In genomic region chr1:229552732-229553131, GRCh38 we compare ENCODE assay signal across 20 cellular contexts. TPM values are rescaled to one million over a fixed set of nuclear protein-coding genes. Genes with fewer than 3 reads are reported as not detected.
DNase-seq lines count a peak whose midpoint lies in the region; ATAC-seq and TF ChIP-seq lines count a peak whose summit lies in the region.
"Had no signal": no experiment of that assay in that cellular context is flagged by ENCODE, and none has a peak within 500 bp of the region (broad histone marks: within the 10 kb centered on the region; RNA-seq: fewer than 3 reads in every experiment).

No MANE protein-coding gene starts in this region.

- H3K27me3 Mint-ChIP-seq in CD4-positive, alpha-beta T cell = no peaks in the 10 kb centered on the region
- H3K27me3 Mint-ChIP-seq in T-helper 17 cell (no peaks in the 10 kb centered on the region), memory B cell (no peaks in the 10 kb centered on the region)

- H3K9me3 Mint-ChIP-seq in CD4-positive, alpha-beta T cell = no peaks in the 10 kb centered on the region
- H3K9me3 Mint-ChIP-seq in memory B cell = no peaks in the 10 kb centered on the region
- H3K9me3 Mint-ChIP-seq: CD14-positive monocyte had no signal

- no peaks in the 10 kb centered on the region for H3K27me3 ChIP-seq in CD4-positive, alpha-beta T cell (ENCODE audit: control insufficient read depth, insufficient read depth, low read length)
- H3K27me3 ChIP-seq in DND-41 (ENCODE audit: insufficient read depth, low read length, poor library complexity) (no peaks in the 10 kb centered on the region), upper lobe of right lung (no peaks in the 10 kb centered on the region)

- no peak overlapping the region for H3K4me3 Mint-ChIP-seq in CD4-positive, alpha-beta T cell
- H3K4me3 Mint-ChIP-seq in T-helper 17 cell (peak overlapping the region; percentile 5), memory B cell (no peak overlapping the region)
- H3K4me3 Mint-ChIP-seq: CD14-positive monocyte had no signal

- CTCF ChIA-PET in CD4-positive, alpha-beta T cell (lab: Charles Lee) = no interaction called here

- POLR2A ChIA-PET in CD4-positive, alpha-beta T cell (lab: Charles Lee) = no interaction called here

- no peak overlapping the region for H3K9ac ChIP-seq in DND-41 (ENCODE audit: low read depth, low read length)

- peak overlapping the region; percentile 36 for H3K27ac Mint-ChIP-seq in CD4-positive, alpha-beta T cell
- peak overlapping the region; percentile 24 for H3K27ac Mint-ChIP-seq in T-helper 17 cell
- peak overlapping the region; percentile 29 for H3K27ac Mint-ChIP-seq in memory B cell

- no peak overlapping the region for H3K4me3 ChIP-seq in DND-41 (ENCODE audit: low read depth in 1 of 2, low read length in 2 of 2)
- no peak overlapping the region for H3K4me3 ChIP-seq in upper lobe of right lung

- no peak overlapping the region for H2AFZ ChIP-seq in DND-41 (ENCODE audit: low read depth, low read length)

- H3K4me1 Mint-ChIP-seq in CD4-positive, alpha-beta T cell (ENCODE audit: low read depth) = peaks cover 59% of the 10 kb centered on the region
- peaks cover 43% of the 10 kb centered on the region for H3K4me1 Mint-ChIP-seq in T-helper 17 cell
- H3K4me1 Mint-ChIP-seq in memory B cell = peaks cover 30% of the 10 kb centered on the region

- H3K36me3 ChIP-seq in DND-41 (ENCODE audit: insufficient read depth, low read length) (peaks cover 20% of the 10 kb centered on the region), upper lobe of right lung (peaks cover 9% of the 10 kb centered on the region)

- H3K36me3 Mint-ChIP-seq in CD4-positive, alpha-beta T cell (ENCODE audit: low read depth) = peaks cover 36% of the 10 kb centered on the region
- H3K36me3 Mint-ChIP-seq in T-helper 17 cell (ENCODE audit: low read depth) = no peaks in the 10 kb centered on the region
- peaks cover 9% of the 10 kb centered on the region for H3K36me3 Mint-ChIP-seq in memory B cell

- intact Hi-C loops in CD4-positive, alpha-beta T cell (cut with DNase I, micrococcal nuclease) = no loop called here
- intact Hi-C loops in upper lobe of right lung (cut with DNase I) = no loop called here

- peak overlapping the region; percentile 10; the same call in 1 of the 2 replicates for H3K4me2 ChIP-seq in DND-41 (ENCODE audit: insufficient read depth, low read length)

- H3K27ac ChIP-seq in CD4-positive, alpha-beta T cell (ENCODE audit: low read depth, low read length) = no peak overlapping the region
- H3K27ac ChIP-seq in DND-41 (ENCODE audit: low read length) (no peak overlapping the region), upper lobe of right lung (no peak overlapping the region)

- H4K20me1 ChIP-seq in DND-41 (ENCODE audit: insufficient read depth, low read length) = peaks cover 25% of the 10 kb centered on the region

- no peak for TF ChIP-seq CTCF in CD4-positive, alpha-beta T cell (IDR thresholded peaks at IDR 0.05)
- TF ChIP-seq CTCF in DND-41 (IDR thresholded peaks at IDR 0.05; ENCODE audit: borderline replicate concordance, extremely low read depth, low read length, poor library complexity, severe bottlenecking) = no peak
- no peak for TF ChIP-seq CTCF in upper lobe of right lung (IDR thresholded peaks at IDR 0.05)

- ATAC-seq in CD4-positive, alpha-beta T cell (ENCODE audit: poor library complexity) = no peak
- ATAC-seq in DND-41 (ENCODE audit: insufficient read depth, low read depth) (no peak), T-helper 17 cell (no peak), memory B cell (ENCODE audit: low read depth) (no peak), HG03139 (IDR thresholded peaks at IDR 0.05; ENCODE audit: unreplicated experiment) (no peak), upper lobe of right lung (no peak)
- ATAC-seq: SK-N-SH treated with all-trans-retinoic acid at 6 μM for 48 hours had no signal

- no peaks in the 10 kb centered on the region for H3K9me3 ChIP-seq in CD4-positive, alpha-beta T cell (ENCODE audit: control insufficient read depth, low read length)
- no peaks in the 10 kb centered on the region for H3K9me3 ChIP-seq in DND-41 (ENCODE audit: insufficient read depth, low read length, severe bottlenecking)
- H3K9me3 ChIP-seq in T-helper 17 cell (ENCODE audit: control insufficient read depth, low read length, poor library complexity, severe bottlenecking) = no peaks in the 10 kb centered on the region
- no peaks in the 10 kb centered on the region for H3K9me3 ChIP-seq in upper lobe of right lung

- no peak for DNase-seq in CD4-positive, alpha-beta T cell
- DNase-seq in DND-41 = no peak
- no peak for DNase-seq in T-helper 17 cell
- DNase-seq in memory B cell (ENCODE audit: low spot score in 2 of 2) = no peak
- no peak for DNase-seq in NCI-H146 treated with DMSO at 0.1 percent for 48 hours (lab: John Stamatoyannopoulos, UW; ENCODE audit: unreplicated experiment)
- no peak for DNase-seq in upper lobe of right lung
- DNase-seq: ACHN; AML-193; Calu3; HCEC 1CT; Kasumi-1; NCI-H1417 treated with DMSO at 0.1 percent for 48 hours; NCI-H2029; NCI-H2171 treated with DMSO at 0.1 percent for 48 hours; NCI-H446 treated with DMSO at 0.1 percent for 48 hours; NK-92 treated with Interleukin-12 subunit alpha and Interleukin-12 subunit beta, amount 100 ng/mL, for 24 hours; SHP77 treated with DMSO at 0.1 percent for 48 hours had no signal

- peaks cover 87% of the 10 kb centered on the region for H3K79me2 ChIP-seq in DND-41 (ENCODE audit: insufficient read depth, low read length)

- H3K4me1 ChIP-seq in DND-41 (ENCODE audit: insufficient read depth, low read length) = peaks cover 32% of the 10 kb centered on the region
- peaks cover 13% of the 10 kb centered on the region for H3K4me1 ChIP-seq in upper lobe of right lung

RNA-seq across cellular contexts. Expression of gene ABCB10, which starts 5.8 kb away (rescaled TPM):
- total RNA-seq in CD4-positive, alpha-beta T cell = 10 to 100 TPM in 1 of 2 experiments, 1 to 10 TPM in 1; 9.8 to 11.0 TPM
- 10 to 100 TPM; 12.9 to 19.2 TPM for total RNA-seq in T-helper 17 cell
- total RNA-seq in upper lobe of right lung = 17.3 TPM

RNA-seq across cellular contexts. Expression of gene NUP133, which starts 44.6 kb away (rescaled TPM):
- 10 to 100 TPM; 42.0 to 45.3 TPM for total RNA-seq in CD4-positive, alpha-beta T cell
- total RNA-seq in T-helper 17 cell (10 to 100 TPM; 26.0 to 35.9 TPM), upper lobe of right lung (33.8 TPM)
